In the genomic region with DNA sequence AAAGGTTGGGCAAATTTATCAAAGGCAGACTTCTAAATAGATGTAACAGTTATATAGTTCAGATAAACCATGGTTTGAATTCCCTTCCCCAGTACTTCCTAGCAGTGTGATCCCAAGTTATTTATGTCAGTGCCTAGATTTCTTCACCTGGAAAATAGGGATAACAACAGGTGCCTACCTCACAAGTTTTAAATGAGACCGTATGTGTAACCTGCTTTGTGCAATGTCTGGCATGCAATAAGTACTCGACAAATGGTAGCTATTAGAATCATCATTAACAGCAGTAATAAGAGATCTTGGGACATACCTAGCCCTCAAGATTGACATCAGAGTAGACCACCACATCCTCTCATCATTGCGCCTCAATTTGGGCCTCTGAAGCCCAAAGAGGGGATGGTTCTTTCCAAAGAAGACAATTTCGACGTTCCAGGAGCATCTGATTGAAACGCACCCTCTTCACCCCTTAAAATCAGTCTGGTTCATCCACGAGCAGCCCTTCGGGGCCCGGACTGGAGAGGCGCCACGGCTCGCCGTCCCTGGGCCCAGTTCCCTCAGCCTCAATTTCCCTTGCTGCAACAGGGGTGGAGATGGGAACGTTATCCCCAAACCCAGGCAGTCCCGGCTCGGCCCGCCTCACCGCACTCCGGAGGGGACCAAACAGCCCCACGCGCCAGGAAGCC, we compare ENCODE assay signal across 8 cellular contexts. TPM values are rescaled to one million over a fixed set of nuclear protein-coding genes. Genes with fewer than 3 reads are reported as not detected.
DNase-seq lines count a peak whose midpoint lies in the region; ATAC-seq and TF ChIP-seq lines count a peak whose summit lies in the region.

No MANE protein-coding gene starts in this region.

- POLR2A ChIA-PET in activated CD4-positive, alpha-beta T cell treated with anti-CD3 and anti-CD28 coated beads, Interleukin-2, amount 10 ng/mL, durations not matched to agents 7 days and 5 days (lab: Charles Lee), result no interaction called here

- peak; percentile 21 for ATAC-seq in HG03064 (IDR thresholded peaks at IDR 0.05; ENCODE audit: low read depth, unreplicated experiment)

- CTCF ChIA-PET in activated CD4-positive, alpha-beta T cell treated with anti-CD3 and anti-CD28 coated beads, Interleukin-2, amount 10 ng/mL, durations not matched to agents 7 days and 5 days (lab: Charles Lee), result no interaction called here

- H3K27me3 Mint-ChIP-seq in activated CD4-positive, alpha-beta T cell treated with anti-CD3 and anti-CD28 coated beads, Interleukin-2, amount 10 ng/mL, durations not matched to agents 7 days and 5 days, result no peaks in the 10 kb centered on the region
- no peaks in the 10 kb centered on the region for H3K27me3 Mint-ChIP-seq in T-helper 2 cell treated with Interferon-gamma antibody and Interleukin-4, amounts not matched to agents 5 μg/mL and 100 μg/mL, for 36 hours (ENCODE audit: low read depth)

- H3K36me3 Mint-ChIP-seq in activated CD4-positive, alpha-beta T cell treated with anti-CD3 and anti-CD28 coated beads, Interleukin-2, amount 10 ng/mL, durations not matched to agents 7 days and 5 days (ENCODE audit: low read depth), result peaks cover 30% of the 10 kb centered on the region
- H3K36me3 Mint-ChIP-seq in T-helper 2 cell treated with Interferon-gamma antibody and Interleukin-4, amounts not matched to agents 5 μg/mL and 100 μg/mL, for 36 hours (ENCODE audit: low read depth), result peaks cover 46% of the 10 kb centered on the region

- DNase-seq in activated CD4-positive, alpha-beta T cell treated with anti-CD3 and anti-CD28 coated beads, Interleukin-2, amount 10 ng/mL, durations not matched to agents 7 days and 5 days, result no peak
- no peak for DNase-seq in activated CD4-positive, alpha-beta T cell treated with anti-CD3 and anti-CD28 coated beads for 48 hours
- DNase-seq in T-helper 2 cell treated with Interferon-gamma antibody and Interleukin-4, amounts not matched to agents 5 μg/mL and 100 μg/mL, for 36 hours (ENCODE audit: low spot score), result no peak
- DNase-seq in foreskin fibroblast, result no peak
- DNase-seq in skeletal muscle cell (ENCODE audit: low read depth), result no peak
- no peak for DNase-seq in UCSD-AML1 (lab: John Stamatoyannopoulos, UW; ENCODE audit: unreplicated experiment)
- DNase-seq in stimulated activated CD4-positive, alpha-beta T cell treated with anti-CD3 and anti-CD28 coated beads, Interleukin-12 subunit alpha, Interleukin-12 subunit beta, amount 100 ng/mL, for 4 hours, result no peak

- H3K4me3 ChIP-seq in foreskin fibroblast (ENCODE audit: low read depth in 1 of 2, low read length in 2 of 2) (peak overlapping the region; percentile 84 to 86), skeletal muscle cell (ENCODE audit: low read depth, low read length) (peak overlapping the region; percentile 84)

- H3K27ac Mint-ChIP-seq in activated CD4-positive, alpha-beta T cell treated with anti-CD3 and anti-CD28 coated beads, Interleukin-2, amount 10 ng/mL, durations not matched to agents 7 days and 5 days, result peak overlapping the region; percentile 92
- peak overlapping the region; percentile 97 for H3K27ac Mint-ChIP-seq in T-helper 2 cell treated with Interferon-gamma antibody and Interleukin-4, amounts not matched to agents 5 μg/mL and 100 μg/mL, for 36 hours

- peak overlapping the region; percentile 93 for H3K4me3 Mint-ChIP-seq in activated CD4-positive, alpha-beta T cell treated with anti-CD3 and anti-CD28 coated beads, Interleukin-2, amount 10 ng/mL, durations not matched to agents 7 days and 5 days
- H3K4me3 Mint-ChIP-seq in T-helper 2 cell treated with Interferon-gamma antibody and Interleukin-4, amounts not matched to agents 5 μg/mL and 100 μg/mL, for 36 hours, result peak overlapping the region; percentile 97

- TF ChIP-seq CTCF in foreskin fibroblast (IDR thresholded peaks at IDR 0.05; ENCODE audit: low read depth, low read length), result no peak

- no peaks in the 10 kb centered on the region for H3K9me3 Mint-ChIP-seq in activated CD4-positive, alpha-beta T cell treated with anti-CD3 and anti-CD28 coated beads, Interleukin-2, amount 10 ng/mL, durations not matched to agents 7 days and 5 days
- no peaks in the 10 kb centered on the region for H3K9me3 Mint-ChIP-seq in T-helper 2 cell treated with Interferon-gamma antibody and Interleukin-4, amounts not matched to agents 5 μg/mL and 100 μg/mL, for 36 hours

- peaks cover 60% of the 10 kb centered on the region for H3K4me1 Mint-ChIP-seq in activated CD4-positive, alpha-beta T cell treated with anti-CD3 and anti-CD28 coated beads, Interleukin-2, amount 10 ng/mL, durations not matched to agents 7 days and 5 days
- peaks cover 44% of the 10 kb centered on the region for H3K4me1 Mint-ChIP-seq in T-helper 2 cell treated with Interferon-gamma antibody and Interleukin-4, amounts not matched to agents 5 μg/mL and 100 μg/mL, for 36 hours (ENCODE audit: low read depth)

RNA-seq across cellular contexts. Expression of a gene that starts 0.5 kb away (rescaled TPM):
- 10 to 100 TPM; 38.7 TPM for total RNA-seq in activated CD4-positive, alpha-beta T cell treated with anti-CD3 and anti-CD28 coated beads, Interleukin-2, amount 10 ng/mL, durations not matched to agents 7 days and 5 days

RNA-seq across cellular contexts. Expression of a gene that starts 0.6 kb away (rescaled TPM):
- total RNA-seq in activated CD4-positive, alpha-beta T cell treated with anti-CD3 and anti-CD28 coated beads, Interleukin-2, amount 10 ng/mL, durations not matched to agents 7 days and 5 days, result 10 to 100 TPM; 40.9 to 45.0 TPM

RNA-seq across cellular contexts. Expression of a gene that starts 30.3 kb away (rescaled TPM):
- total RNA-seq in activated CD4-positive, alpha-beta T cell treated with anti-CD3 and anti-CD28 coated beads, Interleukin-2, amount 10 ng/mL, durations not matched to agents 7 days and 5 days, result not detected
